ENCODE assay signal across 8 cellular contexts in the genomic region with DNA sequence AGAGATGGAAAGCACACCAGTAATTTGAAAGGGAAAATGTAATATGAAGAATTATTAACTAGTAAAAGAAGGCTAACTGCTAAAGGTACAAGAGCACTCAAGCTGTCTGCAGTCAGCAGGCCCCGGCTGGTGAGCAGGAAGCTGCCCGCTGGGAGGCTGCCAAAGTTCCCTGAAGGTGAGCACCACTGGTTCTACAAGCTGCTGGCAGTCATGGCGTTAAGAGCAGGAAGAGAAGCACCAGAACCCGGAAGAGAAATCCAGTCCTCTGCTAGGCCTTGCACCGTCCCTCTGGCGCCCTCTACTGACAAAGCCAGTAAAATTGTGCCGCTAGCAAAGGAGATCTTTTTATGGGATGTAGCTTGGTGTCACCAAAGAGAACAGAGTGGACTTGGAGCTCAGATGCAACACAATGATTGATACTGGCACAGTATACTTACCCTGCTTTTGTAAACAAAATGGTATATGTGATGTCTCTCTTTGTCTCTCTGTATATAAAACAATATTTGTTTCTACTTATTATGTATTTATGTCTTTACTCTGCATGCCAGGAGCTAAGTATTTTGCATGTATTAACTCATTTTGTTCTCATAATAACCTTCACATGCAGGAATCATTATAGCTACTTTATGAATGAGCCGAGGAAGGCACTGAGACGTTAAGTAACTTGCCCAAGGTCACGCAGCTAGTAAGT. TPM values are rescaled to one million over a fixed set of nuclear protein-coding genes. Genes with fewer than 3 reads are reported as not detected.
A peak's percentile ranks its signal among the peaks of the same experiment; 100 is the strongest.
DNase-seq lines count a peak whose midpoint lies in the region; ATAC-seq and TF ChIP-seq lines count a peak whose summit lies in the region.

No MANE protein-coding gene starts in this region.

- peaks cover 12% of the 10 kb centered on the region for H3K36me3 Mint-ChIP-seq in activated CD4-positive, alpha-beta T cell treated with anti-CD3 and anti-CD28 coated beads for 36 hours (ENCODE audit: low read depth)

- no peaks in the 10 kb centered on the region; the same call in 1 of the 2 replicates for H4K20me1 ChIP-seq in BLaER1

- H3K36me3 ChIP-seq in BLaER1 (no peaks in the 10 kb centered on the region), right lobe of liver (no peaks in the 10 kb centered on the region)

- DNase-seq in NCI-H524 treated with DMSO at 0.1 percent for 48 hours (lab: John Stamatoyannopoulos, UW) (peak; percentile 74), dedifferentiated amniotic fluid mesenchymal stem cell (ENCODE audit: extremely low spot score) (peak; percentile 86), right lobe of liver (peak; percentile 88 to 93 (median 89))
- DNase-seq in activated CD4-positive, alpha-beta T cell treated with anti-CD3 and anti-CD28 coated beads for 36 hours = peak; percentile 96
- DNase-seq in stimulated activated CD4-positive, alpha-beta T cell treated with anti-CD3 and anti-CD28 coated beads, TNF-alpha, amount 100 ng/mL, for 1 hour (ENCODE audit: low read depth in 3 of 3, low spot score in 1 of 3) = peak; percentile 68 to 86 (median 78)

- 2% methylated on average over 9 of the region's 10 CpGs for WGBS in right lobe of liver (ENCODE audit: insufficient coverage, low coverage, low lambda C conversion rate, missing lambda C conversion rate)

- peak overlapping the region; percentile 74 for H3K4me3 ChIP-seq in BLaER1
- H3K4me3 ChIP-seq in right lobe of liver = peak overlapping the region in 1 of 3 donors; percentile 24

- ATAC-seq in HG03442 (IDR thresholded peaks at IDR 0.05; ENCODE audit: unreplicated experiment) = peak; percentile 41
- peak; percentile 47 for ATAC-seq in activated CD4-positive, alpha-beta T cell treated with anti-CD3 and anti-CD28 coated beads for 36 hours
- peak; percentile 78 to 89 (median 85) for ATAC-seq in right lobe of liver

- H3K4me2 ChIP-seq in BLaER1 = peak overlapping the region; percentile 92

- H3K4me3 Mint-ChIP-seq in activated CD4-positive, alpha-beta T cell treated with anti-CD3 and anti-CD28 coated beads for 36 hours = peak overlapping the region; percentile 92

- H3K9me3 ChIP-seq in BLaER1 (no peaks in the 10 kb centered on the region), right lobe of liver (no peaks in the 10 kb centered on the region)

- TF ChIP-seq POLR2A in GM19099 (IDR thresholded peaks at IDR 0.05; ENCODE audit: extremely low read depth, insufficient read length, low read depth) (peak; percentile 64), right lobe of liver (IDR thresholded peaks at IDR 0.05) (no peak)

- peaks cover 53% of the 10 kb centered on the region for H3K4me1 Mint-ChIP-seq in activated CD4-positive, alpha-beta T cell treated with anti-CD3 and anti-CD28 coated beads for 36 hours

- H3K27me3 Mint-ChIP-seq in activated CD4-positive, alpha-beta T cell treated with anti-CD3 and anti-CD28 coated beads for 36 hours = no peaks in the 10 kb centered on the region

- peak overlapping the region; percentile 87 for H3K27ac ChIP-seq in BLaER1
- H3K27ac ChIP-seq in right lobe of liver = peak overlapping the region in 2 of 3 donors; percentile 9 to 63

- CTCF ChIA-PET in activated CD4-positive, alpha-beta T cell treated with anti-CD3 and anti-CD28 coated beads for 36 hours (lab: Charles Lee) = interaction anchor here (0.6 to 4.4 kb wide), 71 partner anchors 11 to 426 kb away, joined by 3 to 99 read pairs (median 5); partner anchors contain the start of genes CASP10, CASP8, CFLAR and NIF3L1

- peaks cover 39% of the 10 kb centered on the region for H3K4me1 ChIP-seq in BLaER1
- peaks cover 0 to 39% (median 5%) of the 10 kb centered on the region in 4 donors for H3K4me1 ChIP-seq in right lobe of liver

- TF ChIP-seq CTCF in right lobe of liver (IDR thresholded peaks at IDR 0.05) = peak; percentile 91 to 98 (median 94)

- POLR2A ChIA-PET in activated CD4-positive, alpha-beta T cell treated with anti-CD3 and anti-CD28 coated beads for 36 hours (lab: Charles Lee) = interaction anchor here (0.6 to 2.5 kb wide), 9 partner anchors 27 to 305 kb away, joined by 4 to 17 read pairs (median 6); partner anchors contain the start of genes CASP10 and CASP8

- H3K9ac ChIP-seq in BLaER1 = peak overlapping the region; percentile 87; the same call in 1 of the 2 replicates

- peak overlapping the region; percentile 78 for H3K27ac Mint-ChIP-seq in activated CD4-positive, alpha-beta T cell treated with anti-CD3 and anti-CD28 coated beads for 36 hours

- intact Hi-C loops in activated CD4-positive, alpha-beta T cell treated with anti-CD3 and anti-CD28 coated beads for 36 hours (cut with DNase I, micrococcal nuclease) = loop anchor here (1.0 to 10.0 kb wide), 14 partner anchors 19 to 549 kb away; partner anchors contain the start of genes STRADB (in 2 of the 2), TMEM237 (in 2 of the 2), TRAK2 (in 2 of the 2) and ALS2 (in 1 of the 2)
- intact Hi-C loops in right lobe of liver (cut with DNase I) = loop anchor here in 1 of 2 donors (5.0 kb wide), 1 partner anchor 45 kb away; no protein-coding TSS in a partner anchor

- H3K27me3 ChIP-seq in BLaER1 (no peaks in the 10 kb centered on the region), right lobe of liver (no peaks in the 10 kb centered on the region)

- H3K9me3 Mint-ChIP-seq in activated CD4-positive, alpha-beta T cell treated with anti-CD3 and anti-CD28 coated beads for 36 hours (ENCODE audit: low read depth) = no peaks in the 10 kb centered on the region

RNA-seq across cellular contexts. Expression of gene CASP8, which starts 28.1 kb away (rescaled TPM):
- total RNA-seq in activated CD4-positive, alpha-beta T cell treated with anti-CD3 and anti-CD28 coated beads for 36 hours = 10 to 100 TPM; 45.1 to 49.1 TPM
- 10 to 100 TPM in 5 of 6 experiments, 1 to 10 TPM in 1; 8.8 to 14.8 (median 11.5) TPM for total RNA-seq in right lobe of liver

RNA-seq across cellular contexts. Expression of gene CASP10, which starts 49.3 kb away (rescaled TPM):
- total RNA-seq in activated CD4-positive, alpha-beta T cell treated with anti-CD3 and anti-CD28 coated beads for 36 hours = 10 to 100 TPM; 12.2 to 16.8 TPM
- 1 to 10 TPM; 4.2 to 9.4 (median 8.4) TPM for total RNA-seq in right lobe of liver
